ENCODE assay signal across 31 cellular contexts in the genomic region with DNA sequence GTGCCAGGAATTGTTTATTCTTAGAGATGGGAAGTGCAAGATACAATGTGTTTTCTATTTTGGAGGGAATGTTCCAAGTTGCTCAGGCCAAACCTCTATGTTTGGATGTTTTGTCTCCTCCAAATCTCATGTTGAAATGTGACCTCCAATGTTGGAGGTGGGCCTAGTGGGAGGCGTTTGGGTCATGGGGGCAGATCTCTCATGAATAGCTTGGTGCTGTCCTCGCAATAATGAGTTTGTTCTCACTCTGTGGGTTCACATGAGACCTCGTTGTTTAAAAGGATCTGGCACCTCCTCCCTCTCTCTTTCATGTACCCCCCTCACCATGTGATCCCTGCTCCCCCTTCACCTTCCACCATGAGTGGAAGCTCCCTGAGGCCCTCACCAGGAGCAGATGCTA. TPM values are rescaled to one million over a fixed set of nuclear protein-coding genes. Genes with fewer than 3 reads are reported as not detected.
"Had no signal": no experiment of that assay in that cellular context is flagged by ENCODE, and none has a peak within 500 bp of the region (broad histone marks: within the 10 kb centered on the region; RNA-seq: fewer than 3 reads in every experiment).

No MANE protein-coding gene starts in this region.

- H3K9ac ChIP-seq: KMS-11 had no signal

- H3K27ac ChIP-seq: ascending aorta, breast epithelium, KMS-11, SJCRH30, SK-N-MC had no signal

- ATAC-seq: activated CD4-positive, alpha-beta T cell treated with anti-CD3 and anti-CD28 coated beads for 36 hours; activated CD8-positive, alpha-beta T cell treated with anti-CD3 and anti-CD28 coated beads, Interleukin-2, amount 10 ng/mL, durations not matched to agents 7 days and 5 days; Panc1 had no signal

- H3K4me3 ChIP-seq: ascending aorta, breast epithelium, SJCRH30, SK-N-MC had no signal

- H3K4me1 ChIP-seq: breast epithelium, SJCRH30 had no signal

- H3K4me2 ChIP-seq: KMS-11 had no signal

- H3K36me3 ChIP-seq: ascending aorta, breast epithelium, SJCRH30 had no signal

- DNase-seq: activated CD4-positive, alpha-beta T cell treated with anti-CD3 and anti-CD28 coated beads for 36 hours; activated CD4-positive, alpha-beta T cell treated with anti-CD3 and anti-CD28 coated beads, Interleukin-2, amount 10 ng/mL, durations not matched to agents 7 days and 5 days; activated CD4-positive, alpha-beta T cell treated with anti-CD3 and anti-CD28 coated beads, Interleukin-2, amount 50 U/mL, for 48 hours; activated CD8-positive, alpha-beta memory T cell treated with anti-CD3 and anti-CD28 coated beads, Interleukin-2, amount 50 U/mL, for 4 hours; activated CD8-positive, alpha-beta T cell treated with anti-CD3 and anti-CD28 coated beads, Interleukin-2, amount 10 ng/mL, durations not matched to agents 7 days and 5 days; activated gamma-delta T cell; activated naive CD4-positive, alpha-beta T cell treated with Interleukin-2 at 50 U/mL for 16 hours; activated naive CD8-positive, alpha-beta T cell treated with anti-CD3 and anti-CD28 coated beads, Interleukin-2, amount 10 ng/mL, durations not matched to agents 7 days and 5 days; activated T-cell treated with anti-CD3 and anti-CD28 coated beads for 4 hours; amygdala; caudate nucleus; MM.1S; MV-4-11; NCI-H1092; NCI-H1436 treated with DMSO at 0.1 percent for 48 hours; NCI-H1694 treated with DMSO at 0.1 percent for 48 hours; NCI-H2029; NCI-H345; NCI-H524 treated with DMSO at 0.1 percent for 48 hours; SHP77; SJCRH30 had no signal

- H3K27me3 ChIP-seq: ascending aorta, breast epithelium, SJCRH30 had no signal

- H3K9me3 ChIP-seq: ascending aorta, breast epithelium, SJCRH30 had no signal

RNA-seq across cellular contexts. Expression of a gene that starts 8.3 kb away (rescaled TPM):
- total RNA-seq: activated CD8-positive, alpha-beta T cell treated with anti-CD3 and anti-CD28 coated beads, Interleukin-2, amount 10 ng/mL, durations not matched to agents 7 days and 5 days; LHCN-M2; NCI-H460; RPMI7951; SJCRH30; T-helper 1 cell treated with Interleukin-12 subunit alpha and Interleukin-12 subunit beta and Interleukin-4 antibody, amounts not matched to agents 30 ng/mL and 1 ng/mL, for 36 hours; T-helper 2 cell treated with Interferon-gamma antibody and Interleukin-4, amounts not matched to agents 100 ng/mL and 5 ng/mL, for 36 hours had no signal

RNA-seq across cellular contexts. Expression of a gene that starts 30.6 kb away (rescaled TPM):
- total RNA-seq: activated CD4-positive, alpha-beta T cell treated with anti-CD3 and anti-CD28 coated beads for 36 hours; activated CD4-positive, alpha-beta T cell treated with anti-CD3 and anti-CD28 coated beads, Interleukin-2, amount 10 ng/mL, durations not matched to agents 7 days and 5 days; activated CD8-positive, alpha-beta T cell treated with anti-CD3 and anti-CD28 coated beads, Interleukin-2, amount 10 ng/mL, durations not matched to agents 7 days and 5 days; activated naive CD8-positive, alpha-beta T cell treated with anti-CD3 and anti-CD28 coated beads, Interleukin-2, amount 10 ng/mL, durations not matched to agents 7 days and 5 days; breast epithelium; LHCN-M2; NCI-H460; RPMI7951; SJCRH30; T-helper 1 cell treated with Interleukin-12 subunit alpha and Interleukin-12 subunit beta and Interleukin-4 antibody, amounts not matched to agents 30 ng/mL and 1 ng/mL, for 36 hours; T-helper 2 cell treated with Interferon-gamma antibody and Interleukin-4, amounts not matched to agents 100 ng/mL and 5 ng/mL, for 36 hours had no signal

RNA-seq across cellular contexts. Expression of a gene that starts 56.5 kb away (rescaled TPM):
- total RNA-seq: activated CD4-positive, alpha-beta T cell treated with anti-CD3 and anti-CD28 coated beads for 36 hours; activated CD4-positive, alpha-beta T cell treated with anti-CD3 and anti-CD28 coated beads, Interleukin-2, amount 10 ng/mL, durations not matched to agents 7 days and 5 days; activated CD8-positive, alpha-beta T cell treated with anti-CD3 and anti-CD28 coated beads, Interleukin-2, amount 10 ng/mL, durations not matched to agents 7 days and 5 days; activated naive CD8-positive, alpha-beta T cell treated with anti-CD3 and anti-CD28 coated beads, Interleukin-2, amount 10 ng/mL, durations not matched to agents 7 days and 5 days; ascending aorta; breast epithelium; LHCN-M2; NCI-H460; RPMI7951; SJCRH30; T-helper 1 cell treated with Interleukin-12 subunit alpha and Interleukin-12 subunit beta and Interleukin-4 antibody, amounts not matched to agents 30 ng/mL and 1 ng/mL, for 36 hours; T-helper 2 cell treated with Interferon-gamma antibody and Interleukin-4, amounts not matched to agents 100 ng/mL and 5 ng/mL, for 36 hours had no signal
